Comparison of ENCODE assay signal across 22 cellular contexts in the genomic region with DNA sequence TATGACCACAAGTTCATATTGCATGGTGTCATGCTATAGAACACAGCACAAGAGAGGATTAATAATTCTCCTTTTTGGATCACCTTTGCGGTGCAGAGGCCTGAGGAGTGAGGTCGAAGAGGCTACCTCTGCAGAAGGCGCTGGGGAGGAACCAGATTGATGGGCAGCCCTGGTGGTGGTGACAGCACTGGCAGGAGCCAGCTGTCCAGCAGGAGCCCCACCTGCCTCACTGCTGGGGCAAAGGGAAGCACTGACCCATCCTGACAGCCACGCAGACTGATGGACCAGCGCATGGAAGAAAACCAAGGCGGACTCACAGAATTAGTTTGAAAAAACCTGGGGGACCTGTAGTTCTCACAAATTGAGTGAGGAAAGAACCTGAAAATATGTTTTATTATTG.
"Had no signal": no experiment of that assay in that cellular context is flagged by ENCODE, and none has a peak within 500 bp of the region (broad histone marks: within the 10 kb centered on the region; RNA-seq: fewer than 3 reads in every experiment).

No MANE protein-coding gene starts in this region.

- H3K27ac ChIP-seq: colonic mucosa, foreskin keratinocyte, heart left ventricle, pancreas, tibial artery, upper lobe of right lung, vagina had no signal

- H3K4me3 Mint-ChIP-seq: naive thymus-derived CD8-positive, alpha-beta T cell; neural crest cell; stimulated activated effector memory CD8-positive, alpha-beta T cell treated with anti-CD3 and anti-CD28 coated beads, Interleukin-12 subunit alpha, Interleukin-12 subunit beta, amount 100 ng/mL, for 72 hours; stimulated activated naive CD8-positive, alpha-beta T cell treated with anti-CD3 and anti-CD28 coated beads, Interleukin-15, Interleukin-2, amounts not matched to agents 100 ng/mL and 50 ng/mL, for 24 hours had no signal

- H3K36me3 ChIP-seq: colonic mucosa, heart left ventricle, pancreas, tibial artery, upper lobe of right lung, vagina had no signal

- H3K9me3 Mint-ChIP-seq: naive thymus-derived CD8-positive, alpha-beta T cell; neural crest cell; stimulated activated effector memory CD8-positive, alpha-beta T cell treated with anti-CD3 and anti-CD28 coated beads, Interleukin-12 subunit alpha, Interleukin-12 subunit beta, amount 100 ng/mL, for 72 hours; stimulated activated naive CD8-positive, alpha-beta T cell treated with anti-CD3 and anti-CD28 coated beads, Interleukin-15, Interleukin-2, amounts not matched to agents 100 ng/mL and 50 ng/mL, for 24 hours had no signal

- H3K9me3 ChIP-seq: colonic mucosa, heart left ventricle, mucosa of descending colon, pancreas, tibial artery, upper lobe of right lung, vagina had no signal

- H3K4me1 Mint-ChIP-seq: neural crest cell; stimulated activated effector memory CD8-positive, alpha-beta T cell treated with anti-CD3 and anti-CD28 coated beads, Interleukin-12 subunit alpha, Interleukin-12 subunit beta, amount 100 ng/mL, for 72 hours had no signal

- H3K27me3 Mint-ChIP-seq: progenitor cell of endocrine pancreas had no signal

- H3K27me3 ChIP-seq: colonic mucosa, heart left ventricle, pancreas, tibial artery, upper lobe of right lung, vagina had no signal

- FAIRE-seq: pancreas had no signal

- H3K27ac Mint-ChIP-seq: stimulated activated effector memory CD8-positive, alpha-beta T cell treated with anti-CD3 and anti-CD28 coated beads, Interleukin-12 subunit alpha, Interleukin-12 subunit beta, amount 100 ng/mL, for 72 hours; stimulated activated naive CD8-positive, alpha-beta T cell treated with anti-CD3 and anti-CD28 coated beads, Interleukin-15, Interleukin-2, amounts not matched to agents 100 ng/mL and 50 ng/mL, for 24 hours had no signal

- H3K4me3 ChIP-seq: colonic mucosa, heart left ventricle, mucosa of descending colon, pancreas, tibial artery, upper lobe of right lung, vagina had no signal

- H3K36me3 Mint-ChIP-seq: naive thymus-derived CD8-positive, alpha-beta T cell; stimulated activated effector memory CD8-positive, alpha-beta T cell treated with anti-CD3 and anti-CD28 coated beads, Interleukin-12 subunit alpha, Interleukin-12 subunit beta, amount 100 ng/mL, for 72 hours had no signal

- ATAC-seq: foreskin keratinocyte; heart left ventricle; mucosa of descending colon; naive thymus-derived CD8-positive, alpha-beta T cell; pancreas; right cardiac atrium; upper lobe of right lung had no signal

- H3K4me1 ChIP-seq: colonic mucosa, foreskin keratinocyte, heart left ventricle, pancreas, upper lobe of right lung, vagina had no signal

- DNase-seq: colonic mucosa; dermis blood vessel endothelial cell; erythroblast; foreskin keratinocyte; heart left ventricle; hippocampal formation; kidney glomerular epithelial cell; mammary epithelial cell; mucosa of descending colon; naive thymus-derived CD8-positive, alpha-beta T cell; nucleus accumbens; pancreas; right cardiac atrium; stimulated activated CD4-positive, alpha-beta T cell treated with anti-CD3 and anti-CD28 coated beads, Interleukin-4, amount 100 ng/mL, for 1 hour; stimulated activated CD8-positive, alpha-beta memory T cell treated with anti-CD3 and anti-CD28 coated beads, Interleukin-4, amount 100 ng/mL, for 48 hours; tibial artery; upper lobe of right lung had no signal
